8 cellular contexts compared by ENCODE assay signal in genomic region chr16:31108794-31109558, GRCh38. TPM values are rescaled to one million over a fixed set of nuclear protein-coding genes. Genes with fewer than 3 reads are reported as not detected.
A peak's percentile ranks its signal among the peaks of the same experiment; 100 is the strongest.
DNase-seq lines count a peak whose midpoint lies in the region; ATAC-seq and TF ChIP-seq lines count a peak whose summit lies in the region.

No MANE protein-coding gene starts in this region.

- no peaks in the 10 kb centered on the region for H3K9me2 ChIP-seq in OCI-LY1 (ENCODE audit: low read depth, low read length)

- peaks cover 13% of the 10 kb centered on the region for H3K4me1 Mint-ChIP-seq in CD4-positive, alpha-beta T cell (ENCODE audit: low read depth)
- H3K4me1 Mint-ChIP-seq in endothelial cell (ENCODE audit: unreplicated experiment) (peaks cover 14% of the 10 kb centered on the region), neural crest cell (peaks cover 16% of the 10 kb centered on the region)

- peaks cover 34% of the 10 kb centered on the region for H3K36me3 ChIP-seq in OCI-LY1 (ENCODE audit: insufficient read depth, low read length)

- peaks cover 26% of the 10 kb centered on the region for H3K36me3 Mint-ChIP-seq in CD4-positive, alpha-beta T cell (ENCODE audit: low read depth)
- H3K36me3 Mint-ChIP-seq in endothelial cell (ENCODE audit: low read depth, unreplicated experiment) (peaks cover 28% of the 10 kb centered on the region), neural crest cell (ENCODE audit: low read depth) (peaks cover 3% of the 10 kb centered on the region)

- no peaks in the 10 kb centered on the region for H4K20me1 ChIP-seq in OCI-LY1 (ENCODE audit: insufficient read depth, low read length)

- CTCF ChIA-PET in CD4-positive, alpha-beta T cell (lab: Charles Lee), result interaction anchor here (2.4 kb wide), 1 partner anchor 33 kb away, joined by 7 read pairs; no protein-coding TSS in a partner anchor

- H3K4me3 ChIP-seq in OCI-LY1 (ENCODE audit: low read depth, low read length, poor library complexity, severe bottlenecking), result peak overlapping the region; percentile 95

- H3K27ac Mint-ChIP-seq in CD4-positive, alpha-beta T cell, result peak overlapping the region; percentile 74
- H3K27ac Mint-ChIP-seq in endothelial cell (ENCODE audit: unreplicated experiment) (no peak overlapping the region), neural crest cell (ENCODE audit: unreplicated experiment) (no peak overlapping the region)

- H3K4me2 ChIP-seq in OCI-LY1 (ENCODE audit: low read length), result peak overlapping the region; percentile 94

- no peak for DNase-seq in CD4-positive, alpha-beta T cell
- DNase-seq in endothelial cell (ENCODE audit: low spot score) (no peak), neural crest cell (ENCODE audit: low read depth, low spot score) (no peak), G401 (ENCODE audit: low spot score) (no peak), NCI-H82 treated with DMSO at 0.1 percent for 48 hours (lab: John Stamatoyannopoulos, UW; ENCODE audit: unreplicated experiment) (no peak), NCI-H345 treated with DMSO at 0.1 percent for 48 hours (lab: John Stamatoyannopoulos, UW; ENCODE audit: unreplicated experiment) (no peak)

- peaks cover 5% of the 10 kb centered on the region for H3F3A ChIP-seq in OCI-LY1 (ENCODE audit: insufficient read depth, low read length)

- no peaks in the 10 kb centered on the region for H3K9me3 ChIP-seq in CD4-positive, alpha-beta T cell (ENCODE audit: control insufficient read depth, low read length)
- no peaks in the 10 kb centered on the region for H3K9me3 ChIP-seq in OCI-LY1 (ENCODE audit: low read length)

- no peak overlapping the region for H2AFZ ChIP-seq in OCI-LY1 (ENCODE audit: low read length)

- H3K9me3 Mint-ChIP-seq in CD4-positive, alpha-beta T cell, result no peaks in the 10 kb centered on the region
- no peaks in the 10 kb centered on the region for H3K9me3 Mint-ChIP-seq in endothelial cell (ENCODE audit: unreplicated experiment)
- no peaks in the 10 kb centered on the region for H3K9me3 Mint-ChIP-seq in neural crest cell

- H3K9ac ChIP-seq in OCI-LY1 (ENCODE audit: low read length), result peak overlapping the region; percentile 95

- POLR2A ChIA-PET in CD4-positive, alpha-beta T cell (lab: Charles Lee), result interaction anchor here (1.1 to 2.3 kb wide), 3 partner anchors 9 to 71 kb away, joined by 3 to 12 read pairs (median 3); partner anchors contain the start of genes FUS, KAT8, ZNF646 and ZNF668

- peak overlapping the region; percentile 86 for H3K4me3 Mint-ChIP-seq in CD4-positive, alpha-beta T cell
- H3K4me3 Mint-ChIP-seq in endothelial cell (ENCODE audit: unreplicated experiment) (peak overlapping the region; percentile 88), neural crest cell (peak overlapping the region; percentile 87)

- no peaks in the 10 kb centered on the region for H3K79me2 ChIP-seq in OCI-LY1 (ENCODE audit: insufficient read depth, low read length)

- intact Hi-C loops in CD4-positive, alpha-beta T cell (cut with DNase I, micrococcal nuclease), result loop anchor here in 1 of 2 experiments (5.0 kb wide), 1 partner anchor 33 kb away; no protein-coding TSS in a partner anchor

- H3K27ac ChIP-seq in CD4-positive, alpha-beta T cell (ENCODE audit: low read depth, low read length), result no peak overlapping the region
- H3K27ac ChIP-seq in OCI-LY1 (ENCODE audit: low read depth, low read length, poor library complexity, severe bottlenecking), result no peak overlapping the region

- no peak for TF ChIP-seq CTCF in CD4-positive, alpha-beta T cell (IDR thresholded peaks at IDR 0.05)
- TF ChIP-seq CTCF in OCI-LY1 (IDR thresholded peaks at IDR 0.05; ENCODE audit: low read length), result no peak
- TF ChIP-seq CTCF in endothelial cell (IDR thresholded peaks at IDR 0.05; ENCODE audit: unreplicated experiment), result no peak
- no peak for TF ChIP-seq CTCF in neural crest cell (conservative IDR thresholded peaks at IDR 0.05)

- in situ Hi-C loops in G401 (cut with HindIII; ENCODE audit: low sequenced_read_pairs), result no loop called here

- H3K4me1 ChIP-seq in OCI-LY1 (ENCODE audit: insufficient read depth, low read length, severe bottlenecking), result peaks cover 25% of the 10 kb centered on the region

- no peaks in the 10 kb centered on the region for H3K27me3 Mint-ChIP-seq in CD4-positive, alpha-beta T cell
- H3K27me3 Mint-ChIP-seq in endothelial cell (ENCODE audit: unreplicated experiment), result peaks cover 20% of the 10 kb centered on the region
- H3K27me3 Mint-ChIP-seq in neural crest cell (ENCODE audit: low read depth), result no peaks in the 10 kb centered on the region

- H3K27me3 ChIP-seq in CD4-positive, alpha-beta T cell (ENCODE audit: control insufficient read depth, insufficient read depth, low read length), result no peaks in the 10 kb centered on the region
- no peaks in the 10 kb centered on the region for H3K27me3 ChIP-seq in OCI-LY1 (ENCODE audit: insufficient read depth, low read length)

- no peak for ATAC-seq in CD4-positive, alpha-beta T cell (ENCODE audit: poor library complexity)
- ATAC-seq in GM18868 (IDR thresholded peaks at IDR 0.05; ENCODE audit: unreplicated experiment), result no peak

RNA-seq across cellular contexts. Expression of gene BCKDK, which starts 0.8 kb away (rescaled TPM):
- 1 to 10 TPM; 4.3 to 5.8 TPM for total RNA-seq in CD4-positive, alpha-beta T cell
- total RNA-seq in endothelial cell (ENCODE audit: unreplicated experiment), result 56.8 TPM
- total RNA-seq in neural crest cell, result 42.4 and 43.5 TPM in 2 replicates
- total RNA-seq in G401 (2014; rRNA removed; shearing (Covaris generic)), result 52.5 and 55.3 TPM in 2 replicates

RNA-seq across cellular contexts. Expression of gene KAT8, which starts 8.5 kb away (rescaled TPM):
- total RNA-seq in CD4-positive, alpha-beta T cell, result 100 to 1,000 TPM; 114 to 124 TPM
- 49.7 TPM for total RNA-seq in endothelial cell (ENCODE audit: unreplicated experiment)
- 72.6 and 76.9 TPM in 2 replicates for total RNA-seq in neural crest cell
- 86.9 and 88.7 TPM in 2 replicates for total RNA-seq in G401 (2014; rRNA removed; shearing (Covaris generic))

RNA-seq across cellular contexts. Expression of gene VKORC1, which starts 14.4 kb away (rescaled TPM):
- total RNA-seq in CD4-positive, alpha-beta T cell, result 10 to 100 TPM; 19.0 to 19.2 TPM
- total RNA-seq in endothelial cell (ENCODE audit: unreplicated experiment) (59.6 TPM), neural crest cell (62.4 and 70.1 TPM in 2 replicates)
- total RNA-seq in G401 (2014; rRNA removed; shearing (Covaris generic)), result 121 and 129 TPM in 2 replicates

RNA-seq across cellular contexts. Expression of gene PRSS53, which starts 20.2 kb away (rescaled TPM):
- total RNA-seq in CD4-positive, alpha-beta T cell, result 1 to 10 TPM; 3.5 to 3.9 TPM
- 1.8 TPM for total RNA-seq in endothelial cell (ENCODE audit: unreplicated experiment)
- total RNA-seq in neural crest cell, result 3.7 and 4.4 TPM in 2 replicates
- total RNA-seq in G401 (2014; rRNA removed; shearing (Covaris generic)), result 0.44 and 2.8 TPM in 2 replicates

RNA-seq across cellular contexts. Expression of gene PRSS8, which starts 26.6 kb away (rescaled TPM):
- total RNA-seq in CD4-positive, alpha-beta T cell, result not detected
- 3.8 TPM for total RNA-seq in endothelial cell (ENCODE audit: unreplicated experiment)
- total RNA-seq in neural crest cell, result not detected in 2 replicates
- total RNA-seq in G401 (2014; rRNA removed; shearing (Covaris generic)), result 4.6 TPM in 1 of 2 replicates, not detected in the other
